In genomic region chr16:72850863-72851262, GRCh38 we compare ENCODE assay signal across 17 cellular contexts.
A peak's percentile ranks its signal among the peaks of the same experiment; 100 is the strongest.
DNase-seq lines count a peak whose midpoint lies in the region; FAIRE-seq and TF ChIP-seq lines count a peak whose summit lies in the region.
"Had no signal": no experiment of that assay in that cellular context is flagged by ENCODE, and none has a peak within 500 bp of the region (broad histone marks: within the 10 kb centered on the region; RNA-seq: fewer than 3 reads in every experiment).

No MANE protein-coding gene starts in this region.

- H3K4me1 ChIP-seq in CD4-positive, alpha-beta memory T cell (ENCODE audit: insufficient read depth, low read length), result no peaks in the 10 kb centered on the region

- DNase-seq in GM03348 (ENCODE audit: low spot score), result peak; percentile 44
- peak; percentile 64 for DNase-seq in choroid plexus epithelial cell (ENCODE audit: low read depth)
- DNase-seq in iris pigment epithelial cell (ENCODE audit: low read depth), result peak; percentile 49
- DNase-seq in stromal cell of bone marrow (ENCODE audit: low read depth), result peak; percentile 67
- DNase-seq in GM19239 (ENCODE audit: insufficient read length, low spot score), result no peak
- no peak for DNase-seq in endothelial cell (ENCODE audit: low spot score)
- DNase-seq in CD4-positive, alpha-beta memory T cell, result no peak
- no peak for DNase-seq in NOMO-1 treated with DMSO at 0.1 percent for 48 hours (lab: John Stamatoyannopoulos, UW; ENCODE audit: unreplicated experiment)
- DNase-seq: activated CD4-positive, alpha-beta memory T cell treated with anti-CD3 and anti-CD28 coated beads for 36 hours; activated gamma-delta T cell treated with Interleukin-2 at 50 U/mL for 16 hours; CD8-positive, alpha-beta T cell; central memory CD4-positive, alpha-beta T cell; GF-D8; NCI-H1092 treated with DMSO at 0.1 percent for 48 hours; ovary; stimulated activated CD4-positive, alpha-beta T cell treated with anti-CD3 and anti-CD28 coated beads, Interleukin-1b, Interleukin-23, amount 100 ng/mL, for 48 hours had no signal

- H3K27me3 Mint-ChIP-seq in endothelial cell (ENCODE audit: unreplicated experiment), result peaks cover 5% of the 10 kb centered on the region
- peaks cover 2 to 3% of the 10 kb centered on the region in 2 donors for H3K27me3 Mint-ChIP-seq in CD4-positive, alpha-beta memory T cell
- H3K27me3 Mint-ChIP-seq: activated CD4-positive, alpha-beta memory T cell treated with anti-CD3 and anti-CD28 coated beads for 36 hours had no signal

- no peak overlapping the region for H3K27ac Mint-ChIP-seq in endothelial cell (ENCODE audit: unreplicated experiment)
- H3K27ac Mint-ChIP-seq in CD4-positive, alpha-beta memory T cell, result no peak overlapping the region
- H3K27ac Mint-ChIP-seq: activated CD4-positive, alpha-beta memory T cell treated with anti-CD3 and anti-CD28 coated beads for 36 hours; CD8-positive, alpha-beta T cell had no signal

- H3K9me3 ChIP-seq in CD4-positive, alpha-beta memory T cell (ENCODE audit: control insufficient read depth in 1 of 2, low read length in 2 of 2), result no peaks in the 10 kb centered on the region
- H3K9me3 ChIP-seq: ovary had no signal

- H3K4me3 ChIP-seq in choroid plexus epithelial cell (ENCODE audit: low read depth, low read length), result no peak overlapping the region
- H3K4me3 ChIP-seq in CD4-positive, alpha-beta memory T cell (ENCODE audit: low read length in 2 of 2), result no peak overlapping the region
- H3K4me3 ChIP-seq: ovary had no signal

- H3K9me3 Mint-ChIP-seq in endothelial cell (ENCODE audit: unreplicated experiment), result no peaks in the 10 kb centered on the region
- peaks cover 0 to 2% (median 0%) of the 10 kb centered on the region in 8 donors for H3K9me3 Mint-ChIP-seq in CD4-positive, alpha-beta memory T cell
- H3K9me3 Mint-ChIP-seq: activated CD4-positive, alpha-beta memory T cell treated with anti-CD3 and anti-CD28 coated beads for 36 hours; CD8-positive, alpha-beta T cell had no signal

- CTCF ChIA-PET in CD4-positive, alpha-beta memory T cell (lab: Charles Lee; ENCODE audit: partially characterized antibody), result interaction anchor here (1.4 to 2.1 kb wide), 3 partner anchors 9 to 18 kb away, joined by 3 to 9 read pairs (median 4); no protein-coding TSS in a partner anchor

- FAIRE-seq in GM19239 (lab: Jason Lieb, UNC), result no peak
- FAIRE-seq: HepG2 had no signal

- H3K4me1 Mint-ChIP-seq in endothelial cell (ENCODE audit: unreplicated experiment), result peaks cover 10% of the 10 kb centered on the region
- H3K4me1 Mint-ChIP-seq in CD4-positive, alpha-beta memory T cell, result peaks cover 0 to 4% (median 0%) of the 10 kb centered on the region in 4 donors

- no peak overlapping the region for H3K4me3 Mint-ChIP-seq in endothelial cell (ENCODE audit: unreplicated experiment)
- no peak overlapping the region for H3K4me3 Mint-ChIP-seq in CD4-positive, alpha-beta memory T cell
- H3K4me3 Mint-ChIP-seq: activated CD4-positive, alpha-beta memory T cell treated with anti-CD3 and anti-CD28 coated beads for 36 hours; CD8-positive, alpha-beta T cell had no signal

- H3K36me3 ChIP-seq in CD4-positive, alpha-beta memory T cell (ENCODE audit: insufficient read depth, low read length), result no peaks in the 10 kb centered on the region
- H3K36me3 ChIP-seq: ovary had no signal

- H3K27ac ChIP-seq in CD4-positive, alpha-beta memory T cell (ENCODE audit: low read depth, low read length), result no peak overlapping the region

- intact Hi-C loops in CD4-positive, alpha-beta memory T cell (cut with micrococcal nuclease), result no loop called here

- TF ChIP-seq CTCF in choroid plexus epithelial cell (conservative IDR thresholded peaks at IDR 0.05; ENCODE audit: low read depth, low read length), result no peak
- no peak for TF ChIP-seq CTCF in endothelial cell (IDR thresholded peaks at IDR 0.05; ENCODE audit: unreplicated experiment)

- POLR2A ChIA-PET in CD4-positive, alpha-beta memory T cell (lab: Charles Lee; ENCODE audit: partially characterized antibody), result no interaction called here

- no peaks in the 10 kb centered on the region for H3K36me3 Mint-ChIP-seq in endothelial cell (ENCODE audit: low read depth, unreplicated experiment)
- H3K36me3 Mint-ChIP-seq in CD4-positive, alpha-beta memory T cell, result no peaks in the 10 kb centered on the region
- H3K36me3 Mint-ChIP-seq: activated CD4-positive, alpha-beta memory T cell treated with anti-CD3 and anti-CD28 coated beads for 36 hours; CD8-positive, alpha-beta T cell had no signal

- no peaks in the 10 kb centered on the region for H3K27me3 ChIP-seq in CD4-positive, alpha-beta memory T cell (ENCODE audit: insufficient read depth, low read length)
- H3K27me3 ChIP-seq: ovary had no signal

Comparison
In these comparisons a context has a peak if more than half of its experiments do, and no peak if none do; other contexts are left out.
1. DNase-seq: peak in GM03348 (single experiment), choroid plexus epithelial cell (single experiment), iris pigment epithelial cell (single experiment) and stromal cell of bone marrow (single experiment); none in GM19239 (single experiment), endothelial cell (single experiment), CD4-positive, alpha-beta memory T cell (0 of 5) and NOMO-1 treated with DMSO at 0.1 percent for 48 hours (single experiment).